Comparison of ENCODE assay signal across 32 cellular contexts in the genomic region with DNA sequence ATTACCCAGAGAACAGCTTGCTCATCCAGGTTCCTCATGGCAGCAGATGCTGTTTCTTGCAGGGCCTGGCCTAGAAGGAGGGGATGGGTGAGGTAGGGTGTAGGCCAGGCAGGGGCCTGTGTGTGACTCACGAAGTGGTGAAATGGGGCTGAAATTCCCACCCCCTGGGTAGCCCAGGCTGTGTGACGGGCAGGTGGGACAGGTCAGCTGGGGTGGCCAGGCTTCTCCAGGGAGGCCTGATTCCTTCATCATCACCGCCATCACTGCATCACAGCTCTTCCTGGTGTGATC.
"Had no signal": no experiment of that assay in that cellular context is flagged by ENCODE, and none has a peak within 500 bp of the region (broad histone marks: within the 10 kb centered on the region; RNA-seq: fewer than 3 reads in every experiment).

No MANE protein-coding gene starts in this region.

- ATAC-seq: activated CD8-positive, alpha-beta T cell treated with anti-CD3 and anti-CD28 coated beads for 36 hours; activated naive CD4-positive, alpha-beta T cell treated with anti-CD3 and anti-CD28 coated beads, Interleukin-2, amount 50 U/mL, for 72 hours; activated T-cell treated with anti-CD3 and anti-CD28 coated beads, Interleukin-2, amount 50 U/mL, for 4 hours; activated T-cell treated with anti-CD3 and anti-CD28 coated beads, Interleukin-2, amount 50 U/mL, for 72 hours; activated T-helper 17 cell treated with anti-CD3 and anti-CD28 coated beads, Interleukin-2, amount 50 U/mL, for 72 hours; body of pancreas had no signal

- DNase-seq: activated B cell treated with CpG ODN at 0.5 μM for 24 hours; activated CD4-positive, alpha-beta memory T cell treated with anti-CD3 and anti-CD28 coated beads for 36 hours; activated CD4-positive, alpha-beta T cell treated with anti-CD3 and anti-CD28 coated beads for 4 hours; activated CD4-positive, alpha-beta T cell treated with anti-CD3 and anti-CD28 coated beads, Interleukin-2, amount 10 ng/mL, durations not matched to agents 24 days and 14 days; activated CD4-positive, alpha-beta T cell treated with anti-CD3 and anti-CD28 coated beads, Interleukin-2, amount 50 U/mL, for 1 hour; activated CD4-positive, alpha-beta T cell treated with anti-CD3 and anti-CD28 coated beads, Interleukin-2, amount 50 U/mL, for 4 hours; activated CD4-positive, CD25-positive, alpha-beta regulatory T cell treated with anti-CD3 and anti-CD28 coated beads, Interleukin-2, amount 50 U/mL, for 72 hours; activated CD8-positive, alpha-beta memory T cell treated with anti-CD3 and anti-CD28 coated beads, Interleukin-2, amount 50 U/mL, for 4 hours; activated CD8-positive, alpha-beta T cell treated with anti-CD3 and anti-CD28 coated beads for 36 hours; activated effector memory CD4-positive, alpha-beta T cell treated with anti-CD3 and anti-CD28 coated beads, Interleukin-2, amount 50 U/mL, for 16 hours; activated gamma-delta T cell treated with Interleukin-2 at 50 U/mL for 16 hours; activated naive CD4-positive, alpha-beta T cell; activated naive CD4-positive, alpha-beta T cell treated with anti-CD3 and anti-CD28 coated beads for 36 hours; activated naive CD4-positive, alpha-beta T cell treated with anti-CD3 and anti-CD28 coated beads, Interleukin-2, amount 50 U/mL, for 16 hours; activated naive CD8-positive, alpha-beta T cell treated with anti-CD3 and anti-CD28 coated beads for 36 hours; activated T-cell treated with anti-CD3 and anti-CD28 coated beads for 4 hours; activated T-cell treated with anti-CD3 and anti-CD28 coated beads, Interleukin-2, amount 50 U/mL, for 1 hour; activated T-cell treated with anti-CD3 and anti-CD28 coated beads, Interleukin-2, amount 50 U/mL, for 4 hours; activated T-cell treated with anti-CD3 and anti-CD28 coated beads, Interleukin-2, amount 50 U/mL, for 72 hours; adrenal gland; amniotic stem cell; aorta; body of pancreas; brain microvascular endothelial cell; central memory CD4-positive, alpha-beta T cell; T-helper 1 cell; T-helper 2 cell; T-helper 9 cell had no signal

- H3K27ac ChIP-seq: adrenal gland, body of pancreas, brain microvascular endothelial cell, breast epithelium, VCaP had no signal

- H3K27me3 ChIP-seq: adrenal gland, body of pancreas had no signal

- H3K4me3 ChIP-seq: adrenal gland, body of pancreas, breast epithelium had no signal

- H3K9me3 ChIP-seq: adrenal gland, body of pancreas had no signal

- H3K36me3 ChIP-seq: adrenal gland, brain microvascular endothelial cell, breast epithelium had no signal

- H3K4me1 ChIP-seq: adrenal gland, body of pancreas, breast epithelium had no signal
